8 cellular contexts compared by ENCODE assay signal in the genomic region with DNA sequence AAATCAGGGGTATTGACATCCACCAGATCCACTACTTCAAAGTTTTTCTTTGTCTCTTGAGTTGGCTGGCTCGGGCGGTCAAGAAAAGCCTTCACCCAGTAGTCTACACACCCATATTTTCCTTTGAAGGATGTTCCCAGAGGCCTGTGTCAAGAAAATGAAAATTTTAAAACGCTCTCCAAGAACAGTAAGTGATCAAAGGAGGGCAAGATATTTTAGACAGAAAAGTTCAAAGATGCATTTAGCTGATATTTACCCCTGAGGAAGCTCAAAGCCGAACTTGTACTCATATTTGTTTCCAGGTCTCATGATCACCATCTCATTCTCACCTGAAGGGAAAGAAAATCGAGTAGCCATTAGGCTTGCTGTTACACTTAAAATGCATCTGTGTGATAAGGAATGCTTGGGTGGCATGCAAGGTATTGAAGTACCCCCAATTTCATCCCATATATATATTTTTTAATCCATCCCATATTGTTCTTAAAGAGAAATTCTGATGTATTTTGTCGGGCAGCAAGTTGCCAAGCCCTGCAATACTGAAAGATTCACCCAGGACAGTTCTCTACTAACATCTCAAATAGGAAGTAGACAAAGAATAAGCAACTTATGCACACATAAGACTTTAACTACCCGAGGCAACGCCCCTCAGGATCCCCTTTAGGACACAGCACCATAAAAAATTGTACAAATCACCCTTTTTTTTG. TPM values are rescaled to one million over a fixed set of nuclear protein-coding genes. Genes with fewer than 3 reads are reported as not detected.
DNase-seq lines count a peak whose midpoint lies in the region; ATAC-seq, FAIRE-seq and TF ChIP-seq lines count a peak whose summit lies in the region.

No MANE protein-coding gene starts in this region.

- CTCF ChIA-PET in AG04449 (lab: Yijun Ruan, JAX) = interaction anchor here (1.1 to 24.4 kb wide), 4 partner anchors 11 to 31 kb away, joined by 4 to 787 read pairs (median 80); a partner anchor contains a TSS

- POLR2A ChIA-PET in AG04449 (lab: Yijun Ruan, JAX) = interaction anchor here (1.1 kb wide), 1 partner anchor 15 kb away, joined by 3 read pairs; no protein-coding TSS in a partner anchor

- peaks cover 68% of the 10 kb centered on the region for H3K4me1 ChIP-seq in mononuclear cell (ENCODE audit: insufficient read depth, low read length)

- H3K36me3 ChIP-seq in KOPT-K1 (ENCODE audit: insufficient read depth, low read length) (peaks cover 29% of the 10 kb centered on the region), brain microvascular endothelial cell (replicated peaks) (peaks cover 30% of the 10 kb centered on the region)

- no peaks in the 10 kb centered on the region for H3K27me3 ChIP-seq in brain microvascular endothelial cell (replicated peaks)
- no peaks in the 10 kb centered on the region for H3K27me3 ChIP-seq in mononuclear cell (ENCODE audit: insufficient read depth, low read length)

- ATAC-seq in HG03469 (IDR thresholded peaks at IDR 0.05; ENCODE audit: unreplicated experiment) = no peak
- no peak for ATAC-seq in HG02870 (IDR thresholded peaks at IDR 0.05; ENCODE audit: unreplicated experiment)

- no peak for FAIRE-seq in urothelium cell line (lab: Jason Lieb, UNC)

- DNase-seq in AG04449 (ENCODE audit: low read depth, low spot score) (no peak), brain microvascular endothelial cell (no peak), NCI-H748 treated with DMSO at 0.1 percent for 48 hours (lab: John Stamatoyannopoulos, UW) (no peak), urothelium cell line (ENCODE audit: low spot score) (no peak)

- H3K4me3 ChIP-seq in AG04449 (ENCODE audit: low read depth, low read length) (peak overlapping the region; percentile 90), brain microvascular endothelial cell (ENCODE audit: low read depth, low read length) (peak overlapping the region; percentile 88), mononuclear cell (ENCODE audit: low read length) (peak overlapping the region; percentile 100)

- in situ Hi-C loops in brain microvascular endothelial cell (cut with HindIII; ENCODE audit: low pct_ligation_motif_present, low sequenced_read_pairs) = no loop called here

- TF ChIP-seq CTCF in AG04449 (IDR thresholded peaks at IDR 0.05; ENCODE audit: insufficient read depth, low read length, missing control alignments) (no peak), brain microvascular endothelial cell (IDR thresholded peaks at IDR 0.05; ENCODE audit: low read depth, low read length, missing control alignments) (no peak)

- H3K27ac ChIP-seq in KOPT-K1 (ENCODE audit: low read depth, low read length, poor library complexity, severe bottlenecking) (peak overlapping the region; percentile 90), brain microvascular endothelial cell (no peak overlapping the region)

- H3K9me3 ChIP-seq in KOPT-K1 (ENCODE audit: insufficient read depth, low read length, poor library complexity, severe bottlenecking) (no peaks in the 10 kb centered on the region), mononuclear cell (ENCODE audit: low read depth, low read length) (no peaks in the 10 kb centered on the region)

RNA-seq across cellular contexts. Expression of a gene that starts 1.1 kb away (rescaled TPM):
- 2,317 TPM for total RNA-seq in mononuclear cell

RNA-seq across cellular contexts. Expression of a gene that starts 26.2 kb away (rescaled TPM):
- not detected for total RNA-seq in mononuclear cell

RNA-seq across cellular contexts. Expression of a gene that starts 30.8 kb away (rescaled TPM):
- 12.7 TPM for total RNA-seq in mononuclear cell

RNA-seq across cellular contexts. Expression of a gene that starts 30.9 kb away (rescaled TPM):
- total RNA-seq in mononuclear cell = 0.42 TPM

RNA-seq across cellular contexts. Expression of a gene that starts 37.5 kb away (rescaled TPM):
- total RNA-seq in mononuclear cell = 15.1 TPM
